In the genomic region with DNA sequence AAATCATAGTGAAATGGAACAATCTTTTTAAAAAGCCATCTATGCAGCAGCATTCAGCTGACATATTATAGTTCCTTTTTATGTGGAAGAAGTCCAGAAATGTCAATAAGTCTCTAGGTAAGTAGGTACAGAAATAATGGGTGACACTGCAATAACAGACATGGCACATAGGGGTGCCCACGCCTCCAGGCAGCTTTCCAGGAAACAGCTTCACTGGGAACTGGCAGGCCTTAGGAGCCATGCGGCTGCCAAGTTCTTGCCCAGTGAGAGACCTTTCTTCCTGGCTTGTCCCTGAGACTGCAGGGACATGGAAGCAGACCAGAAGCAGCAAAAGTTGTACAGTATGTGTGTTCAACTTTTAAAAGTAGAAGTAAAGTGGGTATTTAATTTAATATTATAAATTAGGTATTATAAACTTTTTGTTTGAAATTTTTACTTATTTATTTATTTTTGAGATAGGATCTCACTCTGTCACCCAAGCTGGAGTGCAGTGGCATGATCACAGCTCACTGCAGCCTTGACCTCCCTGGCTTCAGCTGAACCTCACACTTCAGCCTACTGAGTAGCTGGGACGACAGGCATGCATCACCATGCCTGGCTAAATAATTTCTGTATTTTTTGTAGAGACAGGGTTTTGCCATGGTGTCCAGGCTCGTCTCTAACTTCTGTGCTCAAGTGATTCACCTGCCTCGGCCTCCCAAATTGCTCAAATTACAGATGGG, we compare ENCODE assay signal across 14 cellular contexts. TPM values are rescaled to one million over a fixed set of nuclear protein-coding genes. Genes with fewer than 3 reads are reported as not detected.
A peak's percentile ranks its signal among the peaks of the same experiment; 100 is the strongest.
DNase-seq lines count a peak whose midpoint lies in the region; ATAC-seq and TF ChIP-seq lines count a peak whose summit lies in the region.
"Had no signal": no experiment of that assay in that cellular context is flagged by ENCODE, and none has a peak within 500 bp of the region (broad histone marks: within the 10 kb centered on the region; RNA-seq: fewer than 3 reads in every experiment).

No MANE protein-coding gene starts in this region.

- H3K27ac ChIP-seq in ascending aorta (no peak overlapping the region), psoas muscle (no peak overlapping the region)
- H3K27ac ChIP-seq: BLaER1, spleen had no signal

- intact Hi-C loops in ascending aorta (cut with DNase I), result no loop called here
- intact Hi-C loops in psoas muscle (cut with DNase I), result no loop called here

- no peaks in the 10 kb centered on the region for H3K36me3 ChIP-seq in ascending aorta
- H3K36me3 ChIP-seq in psoas muscle (ENCODE audit: insufficient read depth in 1 of 2, low read depth in 1 of 2), result no peaks in the 10 kb centered on the region
- H3K36me3 ChIP-seq: BLaER1, spleen had no signal

- 34 to 53% (median 36%) methylated on average over 5 of the region's 5 CpGs for WGBS in psoas muscle, 3 donors

- H3K4me3 ChIP-seq in ascending aorta (no peak overlapping the region), psoas muscle (no peak overlapping the region)
- H3K4me3 ChIP-seq: BLaER1, spleen had no signal

- ATAC-seq in psoas muscle, result peak; percentile 69 to 99 (median 86)
- ATAC-seq: activated naive CD8-positive, alpha-beta T cell treated with anti-CD3 and anti-CD28 coated beads, Interleukin-2, amount 50 U/mL, for 24 hours had no signal

- H3K4me1 ChIP-seq in ascending aorta, result peaks cover 0 to 4% of the 10 kb centered on the region in 2 donors
- peaks cover 9% of the 10 kb centered on the region for H3K4me1 ChIP-seq in psoas muscle
- H3K4me1 ChIP-seq: BLaER1 had no signal

- DNase-seq in H4 (ENCODE audit: low spot score) (peak; percentile 65), ascending aorta (ENCODE audit: low spot score in 2 of 2) (no peak), hippocampal formation (lab: John Stamatoyannopoulos, UW) (peak; percentile 10 to 36), psoas muscle (peak; percentile 22 to 81), iPS-NIHi11 (ENCODE audit: low spot score) (no peak), NCI-H2107 (lab: John Stamatoyannopoulos, UW) (no peak), NCI-H1048 (lab: John Stamatoyannopoulos, UW) (no peak)
- DNase-seq in activated T-cell treated with anti-CD3 and anti-CD28 coated beads, Interleukin-2, amount 50 U/mL, for 48 hours, result no peak
- DNase-seq: activated naive CD8-positive, alpha-beta T cell treated with anti-CD3 and anti-CD28 coated beads, Interleukin-2, amount 50 U/mL, for 24 hours; NCI-H1436; NCI-H526 treated with DMSO at 0.1 percent for 48 hours; spleen had no signal

- peak in 2 of 3 experiments; percentile 19 to 29 for TF ChIP-seq CTCF in ascending aorta (IDR thresholded peaks at IDR 0.05)
- TF ChIP-seq CTCF in psoas muscle (IDR thresholded peaks at IDR 0.05), result peak; percentile 29

- H3K9me3 ChIP-seq in ascending aorta, result no peaks in the 10 kb centered on the region
- H3K9me3 ChIP-seq in psoas muscle, result no peaks in the 10 kb centered on the region
- H3K9me3 ChIP-seq: BLaER1, spleen had no signal

- H3K27me3 ChIP-seq in ascending aorta (no peaks in the 10 kb centered on the region), psoas muscle (ENCODE audit: insufficient read depth in 3 of 3, low read length in 2 of 3) (no peaks in the 10 kb centered on the region)
- H3K27me3 ChIP-seq: BLaER1 had no signal

RNA-seq across cellular contexts. Expression of gene ETNPPL, which starts 12.1 kb away (rescaled TPM):
- 0.10 TPM in 1 of 2 replicates, not detected in the other for total RNA-seq in H4 (2014; rRNA removed; shearing (Covaris generic))
- total RNA-seq in ascending aorta (not detected), psoas muscle (under 1 TPM; 0.24 to 0.28 (median 0.25) TPM)
- polyA plus RNA-seq in psoas muscle, result 1 to 10 TPM in 2 of 3 donors, under 1 TPM in 1; 0.44 to 2.1 (median 1.1) TPM
- total RNA-seq: HT1080 had no signal

Comparison
In these comparisons a context has a peak if more than half of its experiments do, and no peak if none do; other contexts are left out.
1. DNase-seq: peak in H4 (single experiment), hippocampal formation (2 of 2) and psoas muscle (2 of 2); none in ascending aorta (0 of 2), iPS-NIHi11 (single experiment), activated T-cell treated with anti-CD3 and anti-CD28 coated beads, Interleukin-2, amount 50 U/mL, for 48 hours (0 of 2), NCI-H2107 (single experiment) and NCI-H1048 (single experiment).